In genomic region chr5:175195698-175196656, GRCh38 we compare ENCODE assay signal across 15 cellular contexts.
DNase-seq lines count a peak whose midpoint lies in the region; ATAC-seq and TF ChIP-seq lines count a peak whose summit lies in the region.
"Had no signal": no experiment of that assay in that cellular context is flagged by ENCODE, and none has a peak within 500 bp of the region (broad histone marks: within the 10 kb centered on the region; RNA-seq: fewer than 3 reads in every experiment).

No MANE protein-coding gene starts in this region.

- peaks cover 10% of the 10 kb centered on the region for H3K4me1 Mint-ChIP-seq in chondrocyte (ENCODE audit: low read depth)

- no peaks in the 10 kb centered on the region for H3K36me3 Mint-ChIP-seq in chondrocyte (ENCODE audit: low read depth)
- H3K36me3 Mint-ChIP-seq: activated naive CD4-positive, alpha-beta T cell treated with anti-CD3 and anti-CD28 coated beads, Interleukin-2, amount 50 U/mL, for 72 hours had no signal

- H3K4me3 ChIP-seq in liver (ENCODE audit: low read depth in 1 of 3, low read length in 3 of 3) (no peak overlapping the region), body of pancreas (no peak overlapping the region), suprapubic skin (no peak overlapping the region)
- H3K4me3 ChIP-seq: prostate gland, stomach had no signal

- peak; percentile 9 for DNase-seq in Daoy (ENCODE audit: low read depth)
- DNase-seq in HuH-7 (ENCODE audit: low spot score) = peak; percentile 41
- DNase-seq in chondrocyte (ENCODE audit: low spot score) = no peak
- no peak for DNase-seq in cerebellum (ENCODE audit: low spot score)
- no peak for DNase-seq in NCI-H2081 (lab: John Stamatoyannopoulos, UW)
- no peak for DNase-seq in body of pancreas
- DNase-seq in suprapubic skin (ENCODE audit: low spot score in 2 of 2) = no peak
- DNase-seq: activated CD8-positive, alpha-beta T cell treated with anti-CD3 and anti-CD28 coated beads, Interleukin-2, amount 10 ng/mL, durations not matched to agents 7 days and 5 days; CD4-positive, alpha-beta T cell; stimulated activated CD4-positive, alpha-beta T cell treated with anti-CD3 and anti-CD28 coated beads, Interleukin-4, amount 100 ng/mL, for 24 hours; stomach had no signal

- no peak for TF ChIP-seq CTCF in chondrocyte (IDR thresholded peaks at IDR 0.05)
- TF ChIP-seq CTCF in liver (IDR thresholded peaks at IDR 0.05; ENCODE audit: low read depth, low read length, missing input control) = no peak
- no peak for TF ChIP-seq CTCF in body of pancreas (IDR thresholded peaks at IDR 0.05)
- TF ChIP-seq CTCF in suprapubic skin (IDR thresholded peaks at IDR 0.05) = no peak

- TF ChIP-seq EP300 in suprapubic skin (IDR thresholded peaks at IDR 0.05) = no peak

- TF ChIP-seq POLR2A in body of pancreas (IDR thresholded peaks at IDR 0.05) = no peak
- no peak for TF ChIP-seq POLR2A in suprapubic skin (IDR thresholded peaks at IDR 0.05)

- H3K9ac ChIP-seq in liver (ENCODE audit: low read depth in 1 of 2, low read length in 2 of 2) = no peak overlapping the region

- intact Hi-C loops in body of pancreas (cut with DNase I) = no loop called here

- peaks cover 2% of the 10 kb centered on the region for H3K27me3 Mint-ChIP-seq in chondrocyte (ENCODE audit: low read depth)

- peaks cover 13% of the 10 kb centered on the region for H3K9me3 Mint-ChIP-seq in chondrocyte (ENCODE audit: low read depth)
- H3K9me3 Mint-ChIP-seq: activated naive CD4-positive, alpha-beta T cell treated with anti-CD3 and anti-CD28 coated beads, Interleukin-2, amount 50 U/mL, for 72 hours; CD4-positive, alpha-beta T cell; T-helper 1 cell treated with Interleukin-12 subunit alpha and Interleukin-12 subunit beta and Interleukin-4 antibody, amounts not matched to agents 30 μg/mL and 1 μg/mL, for 36 hours had no signal

- peak overlapping the region; percentile 69 for H3K27ac Mint-ChIP-seq in chondrocyte (ENCODE audit: unreplicated experiment)
- H3K27ac Mint-ChIP-seq: activated CD8-positive, alpha-beta T cell treated with anti-CD3 and anti-CD28 coated beads, Interleukin-2, amount 10 ng/mL, durations not matched to agents 7 days and 5 days; activated naive CD4-positive, alpha-beta T cell treated with anti-CD3 and anti-CD28 coated beads, Interleukin-2, amount 50 U/mL, for 72 hours; CD4-positive, alpha-beta T cell; T-helper 1 cell treated with Interleukin-12 subunit alpha and Interleukin-12 subunit beta and Interleukin-4 antibody, amounts not matched to agents 30 μg/mL and 1 μg/mL, for 36 hours had no signal

- H3K36me3 ChIP-seq in liver (ENCODE audit: control insufficient read depth in 4 of 4, insufficient read depth in 3 of 4, low read depth in 1 of 4, low read length in 3 of 4) = no peaks in the 10 kb centered on the region
- H3K36me3 ChIP-seq in body of pancreas (replicated peaks in 1 of 2; ENCODE audit: insufficient read depth in 1 of 2, low read depth in 2 of 2) = no peaks in the 10 kb centered on the region
- H3K36me3 ChIP-seq in suprapubic skin = no peaks in the 10 kb centered on the region
- H3K36me3 ChIP-seq: prostate gland, stomach had no signal

- ATAC-seq in body of pancreas = no peak
- ATAC-seq: activated CD8-positive, alpha-beta T cell treated with anti-CD3 and anti-CD28 coated beads, Interleukin-2, amount 10 ng/mL, durations not matched to agents 7 days and 5 days; activated naive CD4-positive, alpha-beta T cell treated with anti-CD3 and anti-CD28 coated beads, Interleukin-2, amount 50 U/mL, for 72 hours had no signal

- H3K9me3 ChIP-seq in liver (ENCODE audit: control insufficient read depth in 4 of 4, low read length in 3 of 4) (peaks cover 0 to 3% (median 1%) of the 10 kb centered on the region in 4 donors), body of pancreas (no peaks in the 10 kb centered on the region), suprapubic skin (no peaks in the 10 kb centered on the region)
- H3K9me3 ChIP-seq: prostate gland had no signal

- H3K27ac ChIP-seq in liver (ENCODE audit: low read depth in 1 of 2, low read length in 2 of 2) = no peak overlapping the region
- H3K27ac ChIP-seq in body of pancreas = no peak overlapping the region
- no peak overlapping the region for H3K27ac ChIP-seq in suprapubic skin
- H3K27ac ChIP-seq: prostate gland, stomach had no signal

- 25% methylated on average over 11 of the region's 11 CpGs for WGBS in liver
- WGBS in body of pancreas, 2 donors = 22% methylated on average over 11 of the region's 11 CpGs
- 38% methylated on average over 11 of the region's 11 CpGs for WGBS in suprapubic skin

- peak in 1 of 2 donors; percentile 24 for TF ChIP-seq RAD21 in liver (IDR thresholded peaks at IDR 0.05)

- no peaks in the 10 kb centered on the region for H3K27me3 ChIP-seq in liver (ENCODE audit: control insufficient read depth in 4 of 4, insufficient read depth in 4 of 4, low read length in 3 of 4)
- H3K27me3 ChIP-seq in body of pancreas = no peaks in the 10 kb centered on the region
- no peaks in the 10 kb centered on the region for H3K27me3 ChIP-seq in suprapubic skin
- H3K27me3 ChIP-seq: stomach had no signal

- H3K4me1 ChIP-seq in liver (ENCODE audit: control insufficient read depth in 4 of 4, insufficient read depth in 4 of 4, low read length in 3 of 4) (no peaks in the 10 kb centered on the region), body of pancreas (no peaks in the 10 kb centered on the region), suprapubic skin (no peaks in the 10 kb centered on the region)
- H3K4me1 ChIP-seq: prostate gland had no signal

- H3K4me3 Mint-ChIP-seq in chondrocyte (ENCODE audit: unreplicated experiment) = no peak overlapping the region
- H3K4me3 Mint-ChIP-seq: activated CD8-positive, alpha-beta T cell treated with anti-CD3 and anti-CD28 coated beads, Interleukin-2, amount 10 ng/mL, durations not matched to agents 7 days and 5 days; CD4-positive, alpha-beta T cell; T-helper 1 cell treated with Interleukin-12 subunit alpha and Interleukin-12 subunit beta and Interleukin-4 antibody, amounts not matched to agents 30 μg/mL and 1 μg/mL, for 36 hours had no signal

TF ChIP-seq in liver, 16 proteins besides CTCF, POLR2A, EP300 and RAD21:
- no peak for TF ChIP-seq GABPA (IDR thresholded peaks at IDR 0.05 in 1 of 2, conservative IDR thresholded peaks at IDR 0.05 in 1 of 2)
- peak; percentile 57 for TF ChIP-seq SP1 (IDR thresholded peaks at IDR 0.05)
- TF ChIP-seq HNF4A (conservative IDR thresholded peaks at IDR 0.05) = peak; percentile 48 to 72
- no peak for TF ChIP-seq JUND (IDR thresholded peaks at IDR 0.05)
- no peak for TF ChIP-seq YY1 (IDR thresholded peaks at IDR 0.05)
- TF ChIP-seq, protein P1, sequence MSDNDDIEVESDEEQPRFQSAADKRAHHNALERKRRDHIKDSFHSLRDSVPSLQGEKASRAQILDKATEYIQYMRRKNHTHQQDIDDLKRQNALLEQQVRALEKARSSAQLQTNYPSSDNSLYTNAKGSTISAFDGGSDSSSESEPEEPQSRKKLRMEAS (IDR thresholded peaks at IDR 0.05) = no peak
- TF ChIP-seq FOXA2 (IDR thresholded peaks at IDR 0.05) = no peak
- TF ChIP-seq NR2F2 (IDR thresholded peaks at IDR 0.05) = no peak
- no peak for TF ChIP-seq EGR1 (IDR thresholded peaks at IDR 0.05; ENCODE audit: low read depth in 2 of 2)
- no peak for TF ChIP-seq HNF4G (IDR thresholded peaks at IDR 0.05)
- TF ChIP-seq, protein P2, sequence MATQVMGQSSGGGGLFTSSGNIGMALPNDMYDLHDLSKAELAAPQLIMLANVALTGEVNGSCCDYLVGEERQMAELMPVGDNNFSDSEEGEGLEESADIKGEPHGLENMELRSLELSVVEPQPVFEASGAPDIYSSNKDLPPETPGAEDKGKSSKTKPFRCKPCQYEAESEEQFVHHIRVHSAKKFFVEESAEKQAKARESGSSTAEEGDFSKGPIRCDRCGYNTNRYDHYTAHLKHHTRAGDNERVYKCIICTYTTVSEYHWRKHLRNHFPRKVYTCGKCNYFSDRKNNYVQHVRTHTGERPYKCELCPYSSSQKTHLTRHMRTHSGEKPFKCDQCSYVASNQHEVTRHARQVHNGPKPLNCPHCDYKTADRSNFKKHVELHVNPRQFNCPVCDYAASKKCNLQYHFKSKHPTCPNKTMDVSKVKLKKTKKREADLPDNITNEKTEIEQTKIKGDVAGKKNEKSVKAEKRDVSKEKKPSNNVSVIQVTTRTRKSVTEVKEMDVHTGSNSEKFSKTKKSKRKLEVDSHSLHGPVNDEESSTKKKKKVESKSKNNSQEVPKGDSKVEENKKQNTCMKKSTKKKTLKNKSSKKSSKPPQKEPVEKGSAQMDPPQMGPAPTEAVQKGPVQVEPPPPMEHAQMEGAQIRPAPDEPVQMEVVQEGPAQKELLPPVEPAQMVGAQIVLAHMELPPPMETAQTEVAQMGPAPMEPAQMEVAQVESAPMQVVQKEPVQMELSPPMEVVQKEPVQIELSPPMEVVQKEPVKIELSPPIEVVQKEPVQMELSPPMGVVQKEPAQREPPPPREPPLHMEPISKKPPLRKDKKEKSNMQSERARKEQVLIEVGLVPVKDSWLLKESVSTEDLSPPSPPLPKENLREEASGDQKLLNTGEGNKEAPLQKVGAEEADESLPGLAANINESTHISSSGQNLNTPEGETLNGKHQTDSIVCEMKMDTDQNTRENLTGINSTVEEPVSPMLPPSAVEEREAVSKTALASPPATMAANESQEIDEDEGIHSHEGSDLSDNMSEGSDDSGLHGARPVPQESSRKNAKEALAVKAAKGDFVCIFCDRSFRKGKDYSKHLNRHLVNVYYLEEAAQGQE (IDR thresholded peaks at IDR 0.05) = no peak
- TF ChIP-seq ATF3 (IDR thresholded peaks at IDR 0.05) = peak; percentile 71
- TF ChIP-seq ZBTB33 (IDR thresholded peaks at IDR 0.05) = no peak
- TF ChIP-seq TAF1 (conservative IDR thresholded peaks at IDR 0.05) = no peak
- peak in 1 of 2 donors; percentile 10 for TF ChIP-seq RXRA (IDR thresholded peaks at IDR 0.05)

Comparison
In these comparisons a context has a peak if more than half of its experiments do, and no peak if none do; other contexts are left out.
1. DNase-seq: peak in Daoy (single experiment) and HuH-7 (single experiment); none in chondrocyte (single experiment), cerebellum (single experiment), NCI-H2081 (0 of 2), body of pancreas (0 of 4) and suprapubic skin (0 of 2).